8 cellular contexts compared by ENCODE assay signal in the genomic region with DNA sequence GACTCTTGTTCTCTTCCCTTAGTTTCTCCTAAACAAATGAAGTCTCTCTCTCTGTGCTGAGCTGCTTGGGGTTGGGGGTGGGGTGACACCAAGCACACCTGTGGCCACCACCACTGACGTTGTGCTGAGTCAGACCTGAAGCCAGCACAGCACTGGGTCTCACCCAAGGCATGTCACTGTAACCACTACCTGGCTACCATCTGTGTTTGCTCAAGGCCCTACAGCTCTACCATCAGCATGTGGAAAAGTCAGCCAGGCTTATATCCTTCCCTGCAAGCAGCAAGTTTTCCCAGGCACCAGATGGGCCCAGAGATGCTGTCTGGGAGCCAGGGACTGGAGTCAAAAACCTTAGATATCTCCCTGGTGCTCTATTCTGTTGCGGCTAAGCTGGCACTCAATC. TPM values are rescaled to one million over a fixed set of nuclear protein-coding genes. Genes with fewer than 3 reads are reported as not detected.
DNase-seq lines count a peak whose midpoint lies in the region; ATAC-seq and TF ChIP-seq lines count a peak whose summit lies in the region.

No MANE protein-coding gene starts in this region.

- no peak overlapping the region for H3K4me3 ChIP-seq in RWPE2 (ENCODE audit: severe bottlenecking)

- DNase-seq in Ammon's horn (ENCODE audit: low spot score): peak; percentile 25
- no peak for DNase-seq in RWPE2 (ENCODE audit: low spot score)
- DNase-seq in NCI-H524 (lab: John Stamatoyannopoulos, UW): no peak
- no peak for DNase-seq in CD4-positive, alpha-beta T cell
- no peak for DNase-seq in GM10248 (ENCODE audit: extremely low spot score)
- no peak for DNase-seq in naive thymus-derived CD8-positive, alpha-beta T cell

- H3K4me3 Mint-ChIP-seq in CD4-positive, alpha-beta T cell: no peak overlapping the region
- no peak overlapping the region for H3K4me3 Mint-ChIP-seq in naive thymus-derived CD8-positive, alpha-beta T cell

- H3K27me3 ChIP-seq in RWPE2 (ENCODE audit: insufficient read depth, poor library complexity, severe bottlenecking): no peaks in the 10 kb centered on the region
- no peaks in the 10 kb centered on the region for H3K27me3 ChIP-seq in CD4-positive, alpha-beta T cell (ENCODE audit: control insufficient read depth, insufficient read depth, low read length)

- no peak for TF ChIP-seq CTCF in RWPE2 (IDR thresholded peaks at IDR 0.05; ENCODE audit: poor library complexity, severe bottlenecking)
- TF ChIP-seq CTCF in CD4-positive, alpha-beta T cell (IDR thresholded peaks at IDR 0.05): no peak
- TF ChIP-seq CTCF in GM10248 (IDR thresholded peaks at IDR 0.05; ENCODE audit: control extremely low read depth, extremely low read depth, low read depth, missing control alignments): no peak

- CTCF ChIA-PET in CD4-positive, alpha-beta T cell (lab: Charles Lee): no interaction called here
- CTCF ChIA-PET in GM10248 (lab: Yijun Ruan, JAX): interaction anchor here (1.4 to 2.4 kb wide), 3 partner anchors 9 to 120 kb away, joined by 3 to 11 read pairs (median 7); no protein-coding TSS in a partner anchor

- intact Hi-C loops in CD4-positive, alpha-beta T cell (cut with DNase I, micrococcal nuclease): no loop called here

- H3K27ac ChIP-seq in RWPE2 (ENCODE audit: poor library complexity, severe bottlenecking): no peak overlapping the region
- no peak overlapping the region for H3K27ac ChIP-seq in CD4-positive, alpha-beta T cell (ENCODE audit: low read depth, low read length)

- ATAC-seq in GM18870 (IDR thresholded peaks at IDR 0.05; ENCODE audit: unreplicated experiment) (peak; percentile 61), HG02884 (IDR thresholded peaks at IDR 0.05; ENCODE audit: unreplicated experiment) (peak; percentile 74), RWPE2 (ENCODE audit: low read depth) (peak; percentile 47; the same call in 2 of the 3 replicates)
- ATAC-seq in CD4-positive, alpha-beta T cell (ENCODE audit: poor library complexity): no peak
- no peak for ATAC-seq in naive thymus-derived CD8-positive, alpha-beta T cell

- POLR2A ChIA-PET in CD4-positive, alpha-beta T cell (lab: Charles Lee): no interaction called here
- POLR2A ChIA-PET in GM10248 (lab: Yijun Ruan, JAX): no interaction called here
- POLR2A ChIA-PET in naive thymus-derived CD8-positive, alpha-beta T cell (lab: Charles Lee): no interaction called here

- H3K9me3 Mint-ChIP-seq in CD4-positive, alpha-beta T cell: no peaks in the 10 kb centered on the region
- H3K9me3 Mint-ChIP-seq in naive thymus-derived CD8-positive, alpha-beta T cell: no peaks in the 10 kb centered on the region

- no peaks in the 10 kb centered on the region for H3K9me3 ChIP-seq in RWPE2 (ENCODE audit: severe bottlenecking)
- H3K9me3 ChIP-seq in CD4-positive, alpha-beta T cell (ENCODE audit: control insufficient read depth, low read length): no peaks in the 10 kb centered on the region

- no peaks in the 10 kb centered on the region for H3K36me3 Mint-ChIP-seq in CD4-positive, alpha-beta T cell (ENCODE audit: low read depth)
- no peaks in the 10 kb centered on the region for H3K36me3 Mint-ChIP-seq in naive thymus-derived CD8-positive, alpha-beta T cell

- peaks cover 10% of the 10 kb centered on the region for H3K4me1 ChIP-seq in RWPE2 (ENCODE audit: insufficient read depth, poor library complexity, severe bottlenecking)

- no peaks in the 10 kb centered on the region for H3K36me3 ChIP-seq in RWPE2 (ENCODE audit: low read depth)

- H3K27ac Mint-ChIP-seq in CD4-positive, alpha-beta T cell: no peak overlapping the region
- no peak overlapping the region for H3K27ac Mint-ChIP-seq in naive thymus-derived CD8-positive, alpha-beta T cell

- no peaks in the 10 kb centered on the region for H3K4me1 Mint-ChIP-seq in CD4-positive, alpha-beta T cell (ENCODE audit: low read depth)
- H3K4me1 Mint-ChIP-seq in naive thymus-derived CD8-positive, alpha-beta T cell: no peaks in the 10 kb centered on the region

- no peaks in the 10 kb centered on the region for H3K27me3 Mint-ChIP-seq in CD4-positive, alpha-beta T cell
- H3K27me3 Mint-ChIP-seq in naive thymus-derived CD8-positive, alpha-beta T cell: peaks cover 0 to 4% (median 0%) of the 10 kb centered on the region in 5 donors

RNA-seq across cellular contexts. Expression of gene CXCL10, which starts 6.9 kb away (rescaled TPM):
- not detected for total RNA-seq in CD4-positive, alpha-beta T cell
- total RNA-seq in naive thymus-derived CD8-positive, alpha-beta T cell: not detected
- polyA plus RNA-seq in naive thymus-derived CD8-positive, alpha-beta T cell: not detected

RNA-seq across cellular contexts. Expression of gene CXCL9, which starts 9.1 kb away (rescaled TPM):
- total RNA-seq in CD4-positive, alpha-beta T cell: not detected
- total RNA-seq in naive thymus-derived CD8-positive, alpha-beta T cell: not detected
- not detected for polyA plus RNA-seq in naive thymus-derived CD8-positive, alpha-beta T cell

RNA-seq across cellular contexts. Expression of gene CXCL11, which starts 19.5 kb away (rescaled TPM):
- total RNA-seq in CD4-positive, alpha-beta T cell: not detected
- not detected for total RNA-seq in naive thymus-derived CD8-positive, alpha-beta T cell
- not detected for polyA plus RNA-seq in naive thymus-derived CD8-positive, alpha-beta T cell

RNA-seq across cellular contexts. Expression of gene SDAD1, which starts 25.6 kb away (rescaled TPM):
- total RNA-seq in CD4-positive, alpha-beta T cell: 10 to 100 TPM; 21.2 to 21.9 TPM
- total RNA-seq in naive thymus-derived CD8-positive, alpha-beta T cell: 10 to 100 TPM; 55.5 to 66.0 TPM
- polyA plus RNA-seq in naive thymus-derived CD8-positive, alpha-beta T cell: 10 to 100 TPM; 71.7 to 91.9 (median 78.3) TPM

RNA-seq across cellular contexts. Expression of gene ART3, which starts 58.1 kb away (rescaled TPM):
- not detected for total RNA-seq in CD4-positive, alpha-beta T cell
- not detected for total RNA-seq in naive thymus-derived CD8-positive, alpha-beta T cell
- not detected for polyA plus RNA-seq in naive thymus-derived CD8-positive, alpha-beta T cell

Comparison
In these comparisons a context has a peak if more than half of its experiments do, and no peak if none do; other contexts are left out.
1. ATAC-seq: peak in GM18870 (single experiment), HG02884 (single experiment) and RWPE2 (single experiment); none in CD4-positive, alpha-beta T cell (single experiment) and naive thymus-derived CD8-positive, alpha-beta T cell (0 of 2).